Comparison of ENCODE assay signal across 1 cellular context in the genomic region with DNA sequence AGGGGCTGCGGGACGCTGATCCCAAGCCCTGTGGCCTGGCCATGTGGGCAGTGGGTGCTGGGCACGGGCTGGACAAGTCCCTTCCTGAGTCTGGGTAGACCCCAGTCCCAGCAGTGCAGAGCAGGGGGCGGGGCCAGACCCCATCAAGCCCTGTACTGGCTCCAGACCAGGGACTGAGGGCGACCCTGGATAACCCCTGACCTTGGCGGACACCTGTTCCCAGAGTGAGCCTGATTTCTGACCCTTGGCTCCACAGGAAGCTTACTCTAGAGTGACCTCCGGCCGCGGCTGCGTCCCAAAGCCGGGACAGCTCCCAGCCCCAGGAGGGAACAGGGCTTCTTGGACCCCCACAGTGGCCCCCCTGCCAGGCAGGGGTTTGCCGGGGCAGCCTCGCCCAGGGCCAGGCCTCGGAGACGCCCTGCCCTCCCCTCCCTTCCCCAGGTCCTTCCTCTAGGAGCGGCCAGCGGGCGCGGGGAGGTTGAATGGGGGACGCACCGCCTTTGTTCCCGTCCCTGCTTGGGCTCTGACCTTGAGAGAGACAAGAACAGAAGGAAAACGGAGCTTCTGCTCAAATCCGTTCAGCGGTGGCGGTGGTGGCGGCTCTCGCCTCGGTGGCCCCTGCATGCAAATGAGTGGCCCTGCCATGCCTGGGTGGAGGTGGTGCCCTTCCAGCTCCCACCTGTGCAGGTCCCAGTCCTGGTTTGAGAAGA.
TF ChIP-seq lines count a peak whose summit lies in the region.

No MANE protein-coding gene starts in this region.

TF ChIP-seq in HepG2, 621 proteins besides CTCF, POLR2A, EP300 and RAD21 (continued from another document and continues in another):
- TF ChIP-seq KDM2A (CRISPR knock-in tag; IDR thresholded peaks at IDR 0.05; ENCODE audit: borderline replicate concordance, low read depth) (peak; percentile 27; the same call in 1 of the 2 replicates), MYC (CRISPR knock-in tag; IDR thresholded peaks at IDR 0.05; ENCODE audit: borderline replicate concordance) (peak; percentile 48; the same call in 1 of the 2 replicates), ZNF790 (CRISPR knock-in tag; IDR thresholded peaks at IDR 0.05; ENCODE audit: borderline replicate concordance) (no peak), REL (CRISPR knock-in tag; conservative IDR thresholded peaks at IDR 0.05) (no peak), ZNF274 (CRISPR knock-in tag; IDR thresholded peaks at IDR 0.05) (no peak), SATB2 (CRISPR knock-in tag; IDR thresholded peaks at IDR 0.05) (no peak), ZNF558 (CRISPR knock-in tag; IDR thresholded peaks at IDR 0.05; ENCODE audit: borderline replicate concordance) (no peak), ZZZ3 (CRISPR knock-in tag; IDR thresholded peaks at IDR 0.05; ENCODE audit: borderline replicate concordance) (no peak), ZNF160 (CRISPR knock-in tag; IDR thresholded peaks at IDR 0.05) (no peak), FOXA3 (CRISPR knock-in tag; IDR thresholded peaks at IDR 0.05) (0 out of 2 replicates have a peak, but pooled peaks have one; percentile 42), PHF20 (CRISPR knock-in tag; IDR thresholded peaks at IDR 0.05) (peak; percentile 27; the same call in 1 of the 2 replicates), ZSCAN21 (CRISPR knock-in tag; IDR thresholded peaks at IDR 0.05; ENCODE audit: borderline replicate concordance) (peak; percentile 49; the same call in 1 of the 2 replicates), TCF7 (IDR thresholded peaks at IDR 0.05; ENCODE audit: low read depth) (peak; percentile 18; the same call in 1 of the 2 replicates), TBL1XR1 (IDR thresholded peaks at IDR 0.05; ENCODE audit: borderline replicate concordance, low read length, partially characterized antibody) (no peak), ZBTB3 (CRISPR knock-in tag; IDR thresholded peaks at IDR 0.05; ENCODE audit: borderline replicate concordance, low read depth) (no peak), CAMTA2 (CRISPR knock-in tag; IDR thresholded peaks at IDR 0.05; ENCODE audit: borderline replicate concordance) (no peak), ZNF510 (CRISPR knock-in tag; IDR thresholded peaks at IDR 0.05; ENCODE audit: low read depth) (no peak), BRD4 (CRISPR knock-in tag; IDR thresholded peaks at IDR 0.05) (peak; percentile 69), ZNF577 (CRISPR knock-in tag; IDR thresholded peaks at IDR 0.05; ENCODE audit: borderline replicate concordance, low read depth) (no peak), AGO1 (IDR thresholded peaks at IDR 0.05; ENCODE audit: low read depth, low read length, poor library complexity, severe bottlenecking) (no peak), NFYB (CRISPR knock-in tag; IDR thresholded peaks at IDR 0.05) (no peak), NFKB2 (CRISPR knock-in tag; IDR thresholded peaks at IDR 0.05; ENCODE audit: borderline replicate concordance) (peak; percentile 43; the same call in 1 of the 2 replicates), PITX1 (CRISPR knock-in tag; IDR thresholded peaks at IDR 0.05) (peak; percentile 76; the same call in 1 of the 2 replicates), PHF5A (CRISPR knock-in tag; IDR thresholded peaks at IDR 0.05; ENCODE audit: low read depth, unreplicated experiment) (no peak)
- TF ChIP-seq, protein P1, sequence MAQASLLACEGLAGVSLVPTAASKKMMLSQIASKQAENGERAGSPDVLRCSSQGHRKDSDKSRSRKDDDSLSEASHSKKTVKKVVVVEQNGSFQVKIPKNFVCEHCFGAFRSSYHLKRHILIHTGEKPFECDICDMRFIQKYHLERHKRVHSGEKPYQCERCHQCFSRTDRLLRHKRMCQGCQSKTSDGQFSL (CRISPR knock-in tag; IDR thresholded peaks at IDR 0.05) = no peak
- TF ChIP-seq, protein P2, sequence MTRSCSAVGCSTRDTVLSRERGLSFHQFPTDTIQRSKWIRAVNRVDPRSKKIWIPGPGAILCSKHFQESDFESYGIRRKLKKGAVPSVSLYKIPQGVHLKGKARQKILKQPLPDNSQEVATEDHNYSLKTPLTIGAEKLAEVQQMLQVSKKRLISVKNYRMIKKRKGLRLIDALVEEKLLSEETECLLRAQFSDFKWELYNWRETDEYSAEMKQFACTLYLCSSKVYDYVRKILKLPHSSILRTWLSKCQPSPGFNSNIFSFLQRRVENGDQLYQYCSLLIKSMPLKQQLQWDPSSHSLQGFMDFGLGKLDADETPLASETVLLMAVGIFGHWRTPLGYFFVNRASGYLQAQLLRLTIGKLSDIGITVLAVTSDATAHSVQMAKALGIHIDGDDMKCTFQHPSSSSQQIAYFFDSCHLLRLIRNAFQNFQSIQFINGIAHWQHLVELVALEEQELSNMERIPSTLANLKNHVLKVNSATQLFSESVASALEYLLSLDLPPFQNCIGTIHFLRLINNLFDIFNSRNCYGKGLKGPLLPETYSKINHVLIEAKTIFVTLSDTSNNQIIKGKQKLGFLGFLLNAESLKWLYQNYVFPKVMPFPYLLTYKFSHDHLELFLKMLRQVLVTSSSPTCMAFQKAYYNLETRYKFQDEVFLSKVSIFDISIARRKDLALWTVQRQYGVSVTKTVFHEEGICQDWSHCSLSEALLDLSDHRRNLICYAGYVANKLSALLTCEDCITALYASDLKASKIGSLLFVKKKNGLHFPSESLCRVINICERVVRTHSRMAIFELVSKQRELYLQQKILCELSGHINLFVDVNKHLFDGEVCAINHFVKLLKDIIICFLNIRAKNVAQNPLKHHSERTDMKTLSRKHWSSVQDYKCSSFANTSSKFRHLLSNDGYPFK (CRISPR knock-in tag; IDR thresholded peaks at IDR 0.05; ENCODE audit: borderline replicate concordance) = peak; percentile 28; the same call in 1 of the 2 replicates
- TF ChIP-seq, protein P3, sequence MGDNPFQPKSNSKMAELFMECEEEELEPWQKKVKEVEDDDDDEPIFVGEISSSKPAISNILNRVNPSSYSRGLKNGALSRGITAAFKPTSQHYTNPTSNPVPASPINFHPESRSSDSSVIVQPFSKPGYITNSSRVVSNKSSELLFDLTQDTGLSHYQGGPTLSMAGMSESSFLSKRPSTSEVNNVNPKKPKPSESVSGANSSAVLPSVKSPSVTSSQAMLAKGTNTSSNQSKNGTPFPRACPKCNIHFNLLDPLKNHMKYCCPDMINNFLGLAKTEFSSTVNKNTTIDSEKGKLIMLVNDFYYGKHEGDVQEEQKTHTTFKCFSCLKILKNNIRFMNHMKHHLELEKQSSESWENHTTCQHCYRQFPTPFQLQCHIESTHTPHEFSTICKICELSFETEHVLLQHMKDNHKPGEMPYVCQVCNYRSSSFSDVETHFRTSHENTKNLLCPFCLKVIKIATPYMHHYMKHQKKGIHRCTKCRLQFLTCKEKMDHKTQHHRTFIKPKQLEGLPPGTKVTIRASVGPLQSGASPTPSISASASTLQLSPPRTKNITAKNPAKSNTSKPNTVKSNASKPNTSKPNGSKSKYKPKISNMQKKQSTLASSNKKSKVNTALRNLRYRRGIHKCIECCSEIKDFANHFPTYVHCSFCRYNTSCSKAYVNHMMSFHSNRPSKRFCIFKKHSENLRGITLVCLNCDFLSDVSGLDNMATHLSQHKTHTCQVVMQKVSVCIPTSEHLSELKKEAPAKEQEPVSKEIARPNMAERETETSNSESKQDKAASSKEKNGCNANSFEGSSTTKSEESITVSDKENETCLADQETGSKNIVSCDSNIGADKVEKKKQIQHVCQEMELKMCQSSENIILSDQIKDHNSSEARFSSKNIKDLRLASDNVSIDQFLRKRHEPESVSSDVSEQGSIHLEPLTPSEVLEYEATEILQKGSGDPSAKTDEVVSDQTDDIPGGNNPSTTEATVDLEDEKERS (CRISPR knock-in tag; IDR thresholded peaks at IDR 0.05) = peak; percentile 74; the same call in 1 of the 2 replicates
- TF ChIP-seq, protein P4, sequence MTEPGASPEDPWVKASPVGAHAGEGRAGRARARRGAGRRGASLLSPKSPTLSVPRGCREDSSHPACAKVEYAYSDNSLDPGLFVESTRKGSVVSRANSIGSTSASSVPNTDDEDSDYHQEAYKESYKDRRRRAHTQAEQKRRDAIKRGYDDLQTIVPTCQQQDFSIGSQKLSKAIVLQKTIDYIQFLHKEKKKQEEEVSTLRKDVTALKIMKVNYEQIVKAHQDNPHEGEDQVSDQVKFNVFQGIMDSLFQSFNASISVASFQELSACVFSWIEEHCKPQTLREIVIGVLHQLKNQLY (CRISPR knock-in tag; IDR thresholded peaks at IDR 0.05) = 0 out of 2 replicates have a peak, but pooled peaks have one; percentile 12
- TF ChIP-seq, protein P5, sequence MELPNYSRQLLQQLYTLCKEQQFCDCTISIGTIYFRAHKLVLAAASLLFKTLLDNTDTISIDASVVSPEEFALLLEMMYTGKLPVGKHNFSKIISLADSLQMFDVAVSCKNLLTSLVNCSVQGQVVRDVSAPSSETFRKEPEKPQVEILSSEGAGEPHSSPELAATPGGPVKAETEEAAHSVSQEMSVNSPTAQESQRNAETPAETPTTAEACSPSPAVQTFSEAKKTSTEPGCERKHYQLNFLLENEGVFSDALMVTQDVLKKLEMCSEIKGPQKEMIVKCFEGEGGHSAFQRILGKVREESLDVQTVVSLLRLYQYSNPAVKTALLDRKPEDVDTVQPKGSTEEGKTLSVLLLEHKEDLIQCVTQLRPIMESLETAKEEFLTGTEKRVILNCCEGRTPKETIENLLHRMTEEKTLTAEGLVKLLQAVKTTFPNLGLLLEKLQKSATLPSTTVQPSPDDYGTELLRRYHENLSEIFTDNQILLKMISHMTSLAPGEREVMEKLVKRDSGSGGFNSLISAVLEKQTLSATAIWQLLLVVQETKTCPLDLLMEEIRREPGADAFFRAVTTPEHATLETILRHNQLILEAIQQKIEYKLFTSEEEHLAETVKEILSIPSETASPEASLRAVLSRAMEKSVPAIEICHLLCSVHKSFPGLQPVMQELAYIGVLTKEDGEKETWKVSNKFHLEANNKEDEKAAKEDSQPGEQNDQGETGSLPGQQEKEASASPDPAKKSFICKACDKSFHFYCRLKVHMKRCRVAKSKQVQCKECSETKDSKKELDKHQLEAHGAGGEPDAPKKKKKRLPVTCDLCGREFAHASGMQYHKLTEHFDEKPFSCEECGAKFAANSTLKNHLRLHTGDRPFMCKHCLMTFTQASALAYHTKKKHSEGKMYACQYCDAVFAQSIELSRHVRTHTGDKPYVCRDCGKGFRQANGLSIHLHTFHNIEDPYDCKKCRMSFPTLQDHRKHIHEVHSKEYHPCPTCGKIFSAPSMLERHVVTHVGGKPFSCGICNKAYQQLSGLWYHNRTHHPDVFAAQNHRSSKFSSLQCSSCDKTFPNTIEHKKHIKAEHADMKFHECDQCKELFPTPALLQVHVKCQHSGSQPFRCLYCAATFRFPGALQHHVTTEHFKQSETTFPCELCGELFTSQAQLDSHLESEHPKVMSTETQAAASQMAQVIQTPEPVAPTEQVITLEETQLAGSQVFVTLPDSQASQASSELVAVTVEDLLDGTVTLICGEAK (IDR thresholded peaks at IDR 0.05) = no peak
- TF ChIP-seq, protein P5 (CRISPR knock-in tag; IDR thresholded peaks at IDR 0.05) = no peak; the same call in 1 of the 2 replicates
- TF ChIP-seq, protein P6, sequence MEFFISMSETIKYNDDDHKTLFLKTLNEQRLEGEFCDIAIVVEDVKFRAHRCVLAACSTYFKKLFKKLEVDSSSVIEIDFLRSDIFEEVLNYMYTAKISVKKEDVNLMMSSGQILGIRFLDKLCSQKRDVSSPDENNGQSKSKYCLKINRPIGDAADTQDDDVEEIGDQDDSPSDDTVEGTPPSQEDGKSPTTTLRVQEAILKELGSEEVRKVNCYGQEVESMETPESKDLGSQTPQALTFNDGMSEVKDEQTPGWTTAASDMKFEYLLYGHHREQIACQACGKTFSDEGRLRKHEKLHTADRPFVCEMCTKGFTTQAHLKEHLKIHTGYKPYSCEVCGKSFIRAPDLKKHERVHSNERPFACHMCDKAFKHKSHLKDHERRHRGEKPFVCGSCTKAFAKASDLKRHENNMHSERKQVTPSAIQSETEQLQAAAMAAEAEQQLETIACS (CRISPR knock-in tag; IDR thresholded peaks at IDR 0.05) = no peak
- TF ChIP-seq, protein P7, sequence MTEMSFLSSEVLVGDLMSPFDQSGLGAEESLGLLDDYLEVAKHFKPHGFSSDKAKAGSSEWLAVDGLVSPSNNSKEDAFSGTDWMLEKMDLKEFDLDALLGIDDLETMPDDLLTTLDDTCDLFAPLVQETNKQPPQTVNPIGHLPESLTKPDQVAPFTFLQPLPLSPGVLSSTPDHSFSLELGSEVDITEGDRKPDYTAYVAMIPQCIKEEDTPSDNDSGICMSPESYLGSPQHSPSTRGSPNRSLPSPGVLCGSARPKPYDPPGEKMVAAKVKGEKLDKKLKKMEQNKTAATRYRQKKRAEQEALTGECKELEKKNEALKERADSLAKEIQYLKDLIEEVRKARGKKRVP (CRISPR knock-in tag; IDR thresholded peaks at IDR 0.05) = no peak
